8 cellular contexts compared by ENCODE assay signal in the genomic region with DNA sequence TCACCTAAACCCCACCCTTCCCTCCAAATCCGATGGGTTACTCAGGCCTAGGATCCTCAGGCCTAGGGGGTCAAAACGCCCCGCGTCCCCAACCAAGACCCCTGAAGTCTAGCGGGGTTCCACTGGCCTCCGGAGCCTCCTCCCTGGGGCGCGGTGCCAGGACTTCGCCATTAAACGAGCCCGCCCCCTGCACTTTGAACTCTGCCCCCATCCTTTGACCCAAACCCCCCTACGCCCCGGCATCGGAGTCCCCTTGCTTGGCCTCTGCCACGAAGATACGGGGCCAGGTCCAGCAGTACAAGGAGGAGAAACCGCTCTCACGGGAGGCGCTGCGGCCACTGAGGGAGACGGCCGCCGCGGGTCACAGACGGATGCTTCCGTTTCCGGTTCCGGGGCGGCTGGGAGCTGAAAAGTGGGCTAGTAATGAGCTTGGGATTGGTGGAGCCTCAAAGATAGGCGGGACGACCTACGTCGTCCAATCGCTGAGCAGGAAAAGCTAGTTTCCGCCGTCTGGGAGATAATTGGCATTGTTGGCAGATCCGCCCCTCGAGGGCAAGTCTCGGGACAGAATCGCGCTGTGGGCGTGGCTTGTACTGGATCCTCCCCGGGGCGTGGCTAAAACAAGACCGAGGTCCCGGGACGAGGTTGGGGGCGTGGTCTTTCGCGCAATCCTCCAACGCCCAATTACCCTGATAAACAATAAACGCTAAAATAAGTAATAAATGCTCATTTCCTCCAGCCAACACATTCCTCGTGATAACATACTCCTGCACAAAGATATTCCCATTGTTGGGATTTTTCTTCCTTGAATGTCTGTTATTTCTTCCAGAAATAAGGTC. TPM values are rescaled to one million over a fixed set of nuclear protein-coding genes. Genes with fewer than 3 reads are reported as not detected.
DNase-seq lines count a peak whose midpoint lies in the region; ATAC-seq, FAIRE-seq and TF ChIP-seq lines count a peak whose summit lies in the region.

No MANE protein-coding gene starts in this region.

- peak; percentile 84 for ATAC-seq in GM21526 (IDR thresholded peaks at IDR 0.05; ENCODE audit: low FRiP score, unreplicated experiment)

- H3K4me2 ChIP-seq in OCI-LY3 (ENCODE audit: low read length) = peak overlapping the region; percentile 87
- H3K4me2 ChIP-seq in endothelial cell of umbilical vein (ENCODE audit: insufficient read depth, low read length) = peak overlapping the region; percentile 80

- peaks cover 34% of the 10 kb centered on the region for H3K4me1 Mint-ChIP-seq in mesothelial cell of epicardium

- TF ChIP-seq POLR2A in endothelial cell of umbilical vein (IDR thresholded peaks at IDR 0.05; ENCODE audit: low read depth, low read length) = peak; percentile 74

- H3K36me3 ChIP-seq in OCI-LY3 (replicated peaks; ENCODE audit: low read depth, low read length) (no peaks in the 10 kb centered on the region), endothelial cell of umbilical vein (ENCODE audit: control insufficient read depth in 2 of 2, extremely low read depth in 1 of 2, insufficient read depth in 2 of 2, low read length in 2 of 2) (no peaks in the 10 kb centered on the region)

- H3K79me2 ChIP-seq in OCI-LY3 (ENCODE audit: low read length) (peaks cover 17% of the 10 kb centered on the region), endothelial cell of umbilical vein (ENCODE audit: control insufficient read depth, insufficient read depth, low read length) (no peaks in the 10 kb centered on the region)

- H3K4me3 ChIP-seq in OCI-LY3 (ENCODE audit: low read length) = peak overlapping the region; percentile 83
- peak overlapping the region; percentile 16 to 82 (median 57) for H3K4me3 ChIP-seq in endothelial cell of umbilical vein (replicated peaks in 1 of 3; ENCODE audit: insufficient read depth in 1 of 3, low read depth in 1 of 3, low read length in 3 of 3)

- H3K9ac ChIP-seq in OCI-LY3 (ENCODE audit: low read length) (peak overlapping the region; percentile 85), endothelial cell of umbilical vein (replicated peaks; ENCODE audit: extremely low read depth, insufficient read depth, low read length) (peak overlapping the region; percentile 94)

- H3K4me3 Mint-ChIP-seq in mesothelial cell of epicardium = peak overlapping the region; percentile 95

- DNase-seq in DMS 273 (lab: John Stamatoyannopoulos, UW; ENCODE audit: unreplicated experiment) (peak; percentile 99), HuH-7 (ENCODE audit: low spot score) (peak; percentile 94), activated T-cell treated with anti-CD3 and anti-CD28 coated beads for 24 hours (ENCODE audit: low read depth) (peak; percentile 100), endothelial cell of umbilical vein (ENCODE audit: low read depth, low spot score) (peak; percentile 100), mesothelial cell of epicardium (ENCODE audit: low spot score in 2 of 2, unreplicated experiment in 2 of 2) (peak; percentile 100)
- DNase-seq in stimulated activated CD8-positive, alpha-beta memory T cell treated with anti-CD3 and anti-CD28 coated beads, Interleukin-15, amount 100 ng/mL, for 4 hours (ENCODE audit: low read depth in 2 of 2) = peak; percentile 98 to 100

- peak overlapping the region; percentile 98 for H3K27ac Mint-ChIP-seq in mesothelial cell of epicardium

- H3K27me3 ChIP-seq in OCI-LY3 (ENCODE audit: low read depth, low read length) (no peaks in the 10 kb centered on the region), endothelial cell of umbilical vein (ENCODE audit: control insufficient read depth in 2 of 2, insufficient read depth in 2 of 2, low read length in 2 of 2) (no peaks in the 10 kb centered on the region)

- no TSS peak for BruUV-seq in endothelial cell of umbilical vein (replicated peaks; lab: Mats Ljungman, UMichigan)

- H3K9me1 ChIP-seq in endothelial cell of umbilical vein (replicated peaks; ENCODE audit: control insufficient read depth, extremely low read depth, insufficient read depth, low read length) = no peaks in the 10 kb centered on the region

- peak overlapping the region; percentile 68 for H3K27ac ChIP-seq in OCI-LY3 (ENCODE audit: low read length)
- H3K27ac ChIP-seq in endothelial cell of umbilical vein (ENCODE audit: insufficient read depth, low read depth, low read length) = peak overlapping the region; percentile 95

- CTCF ChIA-PET in endothelial cell of umbilical vein (lab: Charles Lee) = interaction anchor here (0.6 to 4.7 kb wide), 44 partner anchors 8 to 622 kb away, joined by 3 to 105 read pairs (median 5); partner anchors contain the start of genes LSM7, NCLN, TLE6 and ZNF555

- H3K36me3 Mint-ChIP-seq in mesothelial cell of epicardium = no peaks in the 10 kb centered on the region

- dilution Hi-C loops in endothelial cell of umbilical vein (cut with MboI; ENCODE audit: extremely low pct_ligation_motif_present, low sequenced_read_pairs) = no loop called here

- POLR2A ChIA-PET in endothelial cell of umbilical vein (lab: Charles Lee) = interaction anchor here (0.6 to 2.2 kb wide), 14 partner anchors 10 to 474 kb away, joined by 3 to 16 read pairs (median 5); partner anchors contain the start of genes GADD45B and ZNF57

- H3K4me1 ChIP-seq in OCI-LY3 (ENCODE audit: low read length) = peaks cover 6% of the 10 kb centered on the region
- peaks cover 27% of the 10 kb centered on the region for H3K4me1 ChIP-seq in endothelial cell of umbilical vein (ENCODE audit: control insufficient read depth, extremely low read depth, insufficient read depth, low read length)

- no peaks in the 10 kb centered on the region for H3K27me3 Mint-ChIP-seq in mesothelial cell of epicardium (ENCODE audit: low read depth)

- H3K9me3 ChIP-seq in OCI-LY3 (ENCODE audit: insufficient read depth, low read length) (no peaks in the 10 kb centered on the region), endothelial cell of umbilical vein (replicated peaks; ENCODE audit: control insufficient read depth, insufficient read depth, low read length) (no peaks in the 10 kb centered on the region)

- H2AFZ ChIP-seq in OCI-LY3 (ENCODE audit: low read depth, low read length) (peak overlapping the region; percentile 72), endothelial cell of umbilical vein (ENCODE audit: low read depth, low read length) (peak overlapping the region; percentile 5)

- intact Hi-C loops in endothelial cell of umbilical vein (cut with micrococcal nuclease) = loop anchor here (1.0 to 2.0 kb wide), 11 partner anchors 22 to 302 kb away; partner anchors contain the start of genes THOP1, ZNF555 and ZNF57

- TF ChIP-seq CTCF in OCI-LY3 (IDR thresholded peaks at IDR 0.05; ENCODE audit: low read depth, low read length) (no peak), endothelial cell of umbilical vein (IDR thresholded peaks at IDR 0.05; ENCODE audit: extremely low read depth in 1 of 2, insufficient read depth in 1 of 2, low read depth in 1 of 2, low read length in 2 of 2) (no peak), mesothelial cell of epicardium (IDR thresholded peaks at IDR 0.05; ENCODE audit: unreplicated experiment) (no peak)

- no peaks in the 10 kb centered on the region for H3K9me3 Mint-ChIP-seq in mesothelial cell of epicardium

- H4K20me1 ChIP-seq in OCI-LY3 (ENCODE audit: insufficient read depth, low read length) (no peaks in the 10 kb centered on the region), endothelial cell of umbilical vein (replicated peaks; ENCODE audit: control insufficient read depth, extremely low read depth, insufficient read depth, low read length) (no peaks in the 10 kb centered on the region)

- FAIRE-seq in endothelial cell of umbilical vein (lab: Jason Lieb, UNC) = no peak

TF ChIP-seq in endothelial cell of umbilical vein, 7 proteins besides CTCF, POLR2A, EP300 and RAD21:
- TF ChIP-seq GATA2 (IDR thresholded peaks at IDR 0.05; ENCODE audit: insufficient read depth, insufficient read length, low read depth, low read length) = no peak
- TF ChIP-seq FOS (IDR thresholded peaks at IDR 0.05; ENCODE audit: borderline replicate concordance, insufficient read depth, low read length) = peak; percentile 2

RNA-seq across cellular contexts. Expression of gene ZNF77, which starts 5.7 kb away (rescaled TPM):
- total RNA-seq in endothelial cell of umbilical vein (5.9 and 7.0 TPM in 2 replicates), mesothelial cell of epicardium (7.8 to 9.9 TPM (median 7.9 TPM) in 3 replicates)
- 7.7 and 10.2 TPM in 2 replicates for polyA plus RNA-seq in endothelial cell of umbilical vein
- 15.7 and 17.7 TPM in 2 replicates for polyA plus RNA-seq in endothelial cell of umbilical vein (2011; cell fraction: cytosol; rRNA removed)
- polyA plus RNA-seq in endothelial cell of umbilical vein (2011; cell fraction: nucleus; rRNA removed) = 14.0 and 14.9 TPM in 2 replicates
- polyA plus RNA-seq in endothelial cell of umbilical vein (2012) = 5.1 and 5.5 TPM in 2 replicates
- 11.6 and 14.0 TPM in 2 replicates for polyA minus RNA-seq in endothelial cell of umbilical vein
- 1.8 TPM for polyA minus RNA-seq in endothelial cell of umbilical vein (2011; cell fraction: cytosol; rRNA and poly(A)+ RNA removed)
- polyA minus RNA-seq in endothelial cell of umbilical vein (2011; cell fraction: nucleus; rRNA and poly(A)+ RNA removed) = 5.2 and 5.3 TPM in 2 replicates

RNA-seq across cellular contexts. Expression of gene TLE6, which starts 26.9 kb away (rescaled TPM):
- total RNA-seq in endothelial cell of umbilical vein = 1.9 and 2.0 TPM in 2 replicates
- 1.6 and 2.1 TPM in 2 replicates for polyA plus RNA-seq in endothelial cell of umbilical vein
- 1.0 and 1.4 TPM in 2 replicates for polyA plus RNA-seq in endothelial cell of umbilical vein (2011; cell fraction: cytosol; rRNA removed)
- polyA plus RNA-seq in endothelial cell of umbilical vein (2011; cell fraction: nucleus; rRNA removed) = 7.1 and 8.2 TPM in 2 replicates
- polyA plus RNA-seq in endothelial cell of umbilical vein (2012) = 0.83 and 2.2 TPM in 2 replicates
- polyA minus RNA-seq in endothelial cell of umbilical vein = 0.83 and 1.5 TPM in 2 replicates
- 1.8 TPM for polyA minus RNA-seq in endothelial cell of umbilical vein (2011; cell fraction: cytosol; rRNA and poly(A)+ RNA removed)
- 1.5 TPM in 2 replicates for polyA minus RNA-seq in endothelial cell of umbilical vein (2011; cell fraction: nucleus; rRNA and poly(A)+ RNA removed)
- total RNA-seq in mesothelial cell of epicardium = 4.3 to 7.6 TPM (median 6.9 TPM) in 3 replicates

RNA-seq across cellular contexts. Expression of gene ZNF57, which starts 49.8 kb away (rescaled TPM):
- 3.4 and 3.6 TPM in 2 replicates for total RNA-seq in endothelial cell of umbilical vein
- 2.0 TPM in 2 replicates for polyA plus RNA-seq in endothelial cell of umbilical vein
- 2.2 and 2.5 TPM in 2 replicates for polyA plus RNA-seq in endothelial cell of umbilical vein (2011; cell fraction: cytosol; rRNA removed)
- 2.7 and 3.8 TPM in 2 replicates for polyA plus RNA-seq in endothelial cell of umbilical vein (2011; cell fraction: nucleus; rRNA removed)
- 2.8 and 3.0 TPM in 2 replicates for polyA plus RNA-seq in endothelial cell of umbilical vein (2012)
- 6.2 and 7.4 TPM in 2 replicates for polyA minus RNA-seq in endothelial cell of umbilical vein
- polyA minus RNA-seq in endothelial cell of umbilical vein (2011; cell fraction: cytosol; rRNA and poly(A)+ RNA removed) = 5.4 TPM
- 1.7 and 2.3 TPM in 2 replicates for polyA minus RNA-seq in endothelial cell of umbilical vein (2011; cell fraction: nucleus; rRNA and poly(A)+ RNA removed)
- 3.9 to 4.5 TPM (median 4.1 TPM) in 3 replicates for total RNA-seq in mesothelial cell of epicardium

Comparison
In these comparisons a context has a peak if more than half of its experiments do, and no peak if none do; other contexts are left out.
1. Peak in every context shown above with its lines: DNase-seq, ATAC-seq, H3K4me3 ChIP-seq and H3K27ac ChIP-seq.